26 cellular contexts compared by ENCODE assay signal in genomic region chr15:58529041-58529440, GRCh38.
DNase-seq lines count a peak whose midpoint lies in the region; ATAC-seq, FAIRE-seq and TF ChIP-seq lines count a peak whose summit lies in the region.
"Had no signal": no experiment of that assay in that cellular context is flagged by ENCODE, and none has a peak within 500 bp of the region (broad histone marks: within the 10 kb centered on the region; RNA-seq: fewer than 3 reads in every experiment).

No MANE protein-coding gene starts in this region.

- H3K27me3 ChIP-seq in MG63: no peaks in the 10 kb centered on the region
- no peaks in the 10 kb centered on the region for H3K27me3 ChIP-seq in liver (ENCODE audit: control insufficient read depth in 4 of 4, insufficient read depth in 4 of 4, low read length in 3 of 4)
- H3K27me3 ChIP-seq in small intestine (ENCODE audit: control insufficient read depth in 2 of 2, insufficient read depth in 2 of 2, low read length in 2 of 2): no peaks in the 10 kb centered on the region
- no peaks in the 10 kb centered on the region for H3K27me3 ChIP-seq in uterus
- H3K27me3 ChIP-seq: spleen, transverse colon had no signal

- ATAC-seq in WTC11: no peak
- ATAC-seq in HG02798 (IDR thresholded peaks at IDR 0.05; ENCODE audit: poor library complexity, unreplicated experiment): no peak
- ATAC-seq: activated T-cell treated with anti-CD3 and anti-CD28 coated beads, Interleukin-2, amount 50 U/mL, for 4 hours had no signal

- H3K27me3 Mint-ChIP-seq in chondrocyte (ENCODE audit: low read depth): no peaks in the 10 kb centered on the region
- no peaks in the 10 kb centered on the region for H3K27me3 Mint-ChIP-seq in WTC11 (ENCODE audit: low read depth)

- peaks cover 31% of the 10 kb centered on the region for H3K4me1 Mint-ChIP-seq in chondrocyte (ENCODE audit: low read depth)
- H3K4me1 Mint-ChIP-seq in WTC11: no peaks in the 10 kb centered on the region

- H3K36me3 Mint-ChIP-seq in chondrocyte (ENCODE audit: low read depth) (no peaks in the 10 kb centered on the region), WTC11 (no peaks in the 10 kb centered on the region)

- H3K4me3 ChIP-seq in MG63 (no peak overlapping the region), liver (ENCODE audit: low read depth in 1 of 3, low read length in 3 of 3) (no peak overlapping the region), small intestine (ENCODE audit: low read depth in 1 of 2, low read length in 2 of 2) (no peak overlapping the region), uterus (no peak overlapping the region)
- H3K4me3 ChIP-seq: HAP-1, spleen, transverse colon had no signal

- intact Hi-C loops in uterus (cut with DNase I; ENCODE audit: low total_unique reads): no loop called here

- H3K4me3 Mint-ChIP-seq in chondrocyte (ENCODE audit: unreplicated experiment): no peak overlapping the region
- H3K4me3 Mint-ChIP-seq in WTC11: no peak overlapping the region
- H3K4me3 Mint-ChIP-seq: activated T-cell treated with anti-CD3 and anti-CD28 coated beads, Interleukin-2, amount 50 U/mL, for 4 hours; nephron progenitor cell had no signal

- TF ChIP-seq RAD21 in liver (IDR thresholded peaks at IDR 0.05): no peak

- TF ChIP-seq CTCF in chondrocyte (IDR thresholded peaks at IDR 0.05): no peak
- no peak for TF ChIP-seq CTCF in liver (IDR thresholded peaks at IDR 0.05; ENCODE audit: low read depth, low read length, missing input control)
- no peak for TF ChIP-seq CTCF in WTC11 (IDR thresholded peaks at IDR 0.05)
- TF ChIP-seq CTCF in uterus (IDR thresholded peaks at IDR 0.05): no peak

- H3K9me3 ChIP-seq in MG63 (no peaks in the 10 kb centered on the region), liver (ENCODE audit: control insufficient read depth in 4 of 4, low read length in 3 of 4) (no peaks in the 10 kb centered on the region), small intestine (ENCODE audit: control insufficient read depth, low read depth) (no peaks in the 10 kb centered on the region), uterus (no peaks in the 10 kb centered on the region)
- H3K9me3 ChIP-seq: HAP-1, spleen, transverse colon had no signal

- TF ChIP-seq POLR2A in uterus (IDR thresholded peaks at IDR 0.05): no peak

- DNase-seq in MG63 (peak; percentile 49), chondrocyte (ENCODE audit: low spot score) (no peak), small intestine (no peak), WTC11 (ENCODE audit: low spot score) (no peak), uterus (no peak)
- DNase-seq: activated CD4-positive, alpha-beta T cell treated with anti-CD3 and anti-CD28 coated beads for 48 hours; activated naive CD4-positive, alpha-beta T cell; activated T-cell treated with anti-CD3 and anti-CD28 coated beads, Interleukin-2, amount 50 U/mL, for 4 hours; DND-41; effector CD8-positive, alpha-beta T cell; KG1; left cardiac atrium; MM.1S; NCI-H1436; NCI-H345; NCI-H748 treated with DMSO at 0.1 percent for 48 hours; nephron progenitor cell; retina; RPMI8226; spleen; T-helper 2 cell; transverse colon had no signal

- H3K9me3 Mint-ChIP-seq in chondrocyte (ENCODE audit: low read depth) (no peaks in the 10 kb centered on the region), WTC11 (no peaks in the 10 kb centered on the region)
- H3K9me3 Mint-ChIP-seq: activated T-cell treated with anti-CD3 and anti-CD28 coated beads, Interleukin-2, amount 50 U/mL, for 4 hours; nephron progenitor cell had no signal

- CTCF ChIA-PET in WTC11 (lab: Charles Lee): interaction anchor here (0.5 to 1.4 kb wide), 2 partner anchors 12 to 663 kb away, joined by 3 read pairs; no protein-coding TSS in a partner anchor

- H3K36me3 ChIP-seq in MG63: no peaks in the 10 kb centered on the region
- H3K36me3 ChIP-seq in liver (ENCODE audit: control insufficient read depth in 4 of 4, insufficient read depth in 3 of 4, low read depth in 1 of 4, low read length in 3 of 4): no peaks in the 10 kb centered on the region
- no peaks in the 10 kb centered on the region for H3K36me3 ChIP-seq in small intestine (ENCODE audit: control insufficient read depth in 2 of 2, insufficient read depth in 2 of 2, low read length in 2 of 2)
- H3K36me3 ChIP-seq in uterus: no peaks in the 10 kb centered on the region
- H3K36me3 ChIP-seq: HAP-1, spleen, transverse colon had no signal

- H3K9ac ChIP-seq in liver (ENCODE audit: low read depth in 1 of 2, low read length in 2 of 2): no peak overlapping the region

- peak overlapping the region; percentile 62 to 67 for H3K27ac ChIP-seq in liver (ENCODE audit: low read depth in 1 of 2, low read length in 2 of 2)
- H3K27ac ChIP-seq in small intestine (ENCODE audit: low read depth in 1 of 2, low read length in 1 of 2): peak overlapping the region; percentile 1 to 72
- H3K27ac ChIP-seq in uterus: no peak overlapping the region
- H3K27ac ChIP-seq: C4-2B had no signal

- peaks cover 17 to 49% (median 41%) of the 10 kb centered on the region in 4 donors for H3K4me1 ChIP-seq in liver (ENCODE audit: control insufficient read depth in 4 of 4, insufficient read depth in 4 of 4, low read length in 3 of 4)
- peaks cover 0 to 7% of the 10 kb centered on the region in 2 donors for H3K4me1 ChIP-seq in small intestine (ENCODE audit: control insufficient read depth in 2 of 2, insufficient read depth in 1 of 2, low read depth in 1 of 2, low read length in 1 of 2)
- no peaks in the 10 kb centered on the region for H3K4me1 ChIP-seq in uterus
- H3K4me1 ChIP-seq: HAP-1 had no signal

- POLR2A ChIA-PET in WTC11 (lab: Charles Lee): no interaction called here

- no peak for FAIRE-seq in small intestine (lab: Jason Lieb, UNC)

- peak overlapping the region; percentile 10 for H3K27ac Mint-ChIP-seq in chondrocyte (ENCODE audit: unreplicated experiment)
- H3K27ac Mint-ChIP-seq in WTC11: no peak overlapping the region
- H3K27ac Mint-ChIP-seq: nephron progenitor cell had no signal

- WGBS in liver: 32% methylated on average over 2 of the region's 2 CpGs
- 36 to 73% (median 51%) methylated on average over 2 of the region's 2 CpGs for WGBS in small intestine, 3 donors

TF ChIP-seq in liver, 16 proteins besides CTCF, POLR2A, EP300 and RAD21:
- no peak for TF ChIP-seq ZBTB33 (IDR thresholded peaks at IDR 0.05)
- no peak for TF ChIP-seq SP1 (IDR thresholded peaks at IDR 0.05)
- TF ChIP-seq RXRA (IDR thresholded peaks at IDR 0.05): peak in 1 of 2 donors; percentile 29

TF ChIP-seq in WTC11, 78 proteins besides CTCF, POLR2A, EP300 and RAD21 (continues in another document):
- no peak for TF ChIP-seq ZBTB21 (CRISPR knock-in tag; IDR thresholded peaks at IDR 0.05; ENCODE audit: borderline replicate concordance)
- no peak for TF ChIP-seq CREB1 (CRISPR knock-in tag; IDR thresholded peaks at IDR 0.05)
- no peak for TF ChIP-seq SMAD3 (CRISPR knock-in tag; IDR thresholded peaks at IDR 0.05; ENCODE audit: borderline replicate concordance)
- TF ChIP-seq, protein P1, sequence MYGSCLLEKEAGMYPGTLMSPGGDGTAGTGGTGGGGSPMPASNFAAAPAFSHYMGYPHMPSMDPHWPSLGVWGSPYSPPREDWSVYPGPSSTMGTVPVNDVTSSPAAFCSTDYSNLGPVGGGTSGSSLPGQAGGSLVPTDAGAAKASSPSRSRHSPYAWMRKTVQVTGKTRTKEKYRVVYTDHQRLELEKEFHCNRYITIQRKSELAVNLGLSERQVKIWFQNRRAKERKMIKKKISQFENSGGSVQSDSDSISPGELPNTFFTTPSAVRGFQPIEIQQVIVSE (CRISPR knock-in tag; IDR thresholded peaks at IDR 0.05; ENCODE audit: borderline replicate concordance): no peak
- TF ChIP-seq E2F1 (CRISPR knock-in tag; IDR thresholded peaks at IDR 0.05): no peak
- no peak for TF ChIP-seq FOXP4 (CRISPR knock-in tag; IDR thresholded peaks at IDR 0.05)
- TF ChIP-seq ZBTB43 (CRISPR knock-in tag; IDR thresholded peaks at IDR 0.05): no peak
- no peak for TF ChIP-seq MLX (CRISPR knock-in tag; IDR thresholded peaks at IDR 0.05)
- TF ChIP-seq FOXJ3 (CRISPR knock-in tag; IDR thresholded peaks at IDR 0.05; ENCODE audit: borderline replicate concordance): no peak

Comparison
In these comparisons a context has a peak if more than half of its experiments do, and no peak if none do; other contexts are left out.
1. H3K27ac ChIP-seq: peak in liver (2 of 2) and small intestine (2 of 2); none in uterus (0 of 2).